8 cellular contexts compared by ENCODE assay signal in the genomic region with DNA sequence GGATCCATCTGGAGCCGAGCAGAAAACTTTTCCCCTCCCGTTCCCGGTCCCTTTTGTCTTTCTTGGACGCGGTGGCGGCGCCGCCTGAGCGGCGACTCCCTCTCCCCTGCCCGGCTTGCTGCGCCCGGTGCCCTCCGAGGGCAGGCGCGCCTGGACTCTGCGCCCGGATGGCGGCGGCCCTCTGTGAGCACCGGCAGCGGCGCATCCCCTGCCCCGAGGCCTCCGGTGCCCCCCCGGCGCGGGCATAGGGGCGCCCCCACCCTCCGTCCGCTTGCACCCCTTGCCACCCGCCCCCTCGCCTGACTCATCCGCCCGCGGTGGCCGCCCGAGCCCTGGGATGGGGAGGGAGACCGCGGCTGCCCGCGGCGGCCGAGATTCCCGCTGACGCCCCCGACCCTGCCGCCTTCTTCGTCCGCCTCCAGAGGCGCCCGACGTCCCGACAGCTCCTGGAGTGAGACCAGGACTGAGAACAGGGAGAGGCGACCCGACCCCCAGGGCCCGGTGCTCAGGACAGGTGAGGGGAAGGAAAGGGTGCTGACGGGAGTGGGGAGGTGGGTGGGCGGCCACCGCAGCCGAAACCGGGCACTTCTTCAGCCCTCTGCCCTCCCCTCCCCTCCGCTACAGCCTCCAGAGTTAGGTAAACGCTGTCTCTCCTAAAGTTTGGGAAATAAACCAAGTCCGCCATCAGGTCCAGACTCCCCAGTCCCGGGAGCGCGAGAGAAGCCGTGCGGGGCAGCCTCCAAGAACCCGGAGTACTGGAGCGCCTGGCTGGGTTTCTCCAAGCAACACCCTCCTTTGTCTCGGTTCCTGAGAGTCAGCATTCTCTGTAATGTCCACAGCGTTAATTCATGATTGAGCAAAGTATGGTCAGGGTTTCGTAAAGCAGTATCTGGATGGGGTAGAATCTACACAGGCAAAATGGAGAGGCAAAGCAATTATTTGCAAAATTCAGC. TPM values are rescaled to one million over a fixed set of nuclear protein-coding genes. Genes with fewer than 3 reads are reported as not detected.
A peak's percentile ranks its signal among the peaks of the same experiment; 100 is the strongest.
DNase-seq lines count a peak whose midpoint lies in the region; ATAC-seq and TF ChIP-seq lines count a peak whose summit lies in the region.

TMEM200A (plus strand) TSS at position 7 of the 953 bp plus-strand sequence. CDS start 74,406 bp downstream, outside the sequence.

- H3K4me1 ChIP-seq in BE2C, result no peaks in the 10 kb centered on the region
- peaks cover 10% of the 10 kb centered on the region for H3K4me1 ChIP-seq in SJSA1 (replicated peaks)

- no peak within 1 kb of the TSS for H3K27ac ChIP-seq in SJSA1

- H3K36me3 ChIP-seq in BE2C (no peaks in the 10 kb centered on the region), SJSA1 (no peaks in the 10 kb centered on the region)

- DNase-seq in BE2C (peak; percentile 14), SJSA1 (ENCODE audit: low read depth in 1 of 2, low spot score in 2 of 2) (peak; percentile 44 to 74), astrocyte of the cerebellum (ENCODE audit: low read depth) (peak; percentile 32), sciatic nerve (ENCODE audit: low spot score) (peak; percentile 65)

- ATAC-seq in GM21737 (IDR thresholded peaks at IDR 0.05; ENCODE audit: unreplicated experiment), result peak; percentile 31
- peak; percentile 82 for ATAC-seq in sciatic nerve
- ATAC-seq in HG02623 (IDR thresholded peaks at IDR 0.05; ENCODE audit: unreplicated experiment), result no peak
- ATAC-seq in GM18861 (IDR thresholded peaks at IDR 0.05; ENCODE audit: unreplicated experiment), result no peak

- intact Hi-C loops in sciatic nerve (cut with DNase I), result no loop called here

- peaks cover 27% of the 10 kb centered on the region for H3K27me3 ChIP-seq in BE2C
- H3K27me3 ChIP-seq in SJSA1 (replicated peaks), result 0 out of 2 replicates have a peak, but pooled peaks cover 9% of the 10 kb centered on the region

- in situ Hi-C loops in astrocyte of the cerebellum (cut with HindIII; ENCODE audit: low sequenced_read_pairs), result no loop called here

- H3K4me3 ChIP-seq in BE2C (ENCODE audit: low read depth, low read length) (peak within 1 kb of the TSS; percentile 43), SJSA1 (peak within 1 kb of the TSS; percentile 58), astrocyte of the cerebellum (ENCODE audit: low read depth, low read length) (peak within 1 kb of the TSS; percentile 84), iPS-11a (ENCODE audit: low read depth, low read length) (peak within 1 kb of the TSS; percentile 80)

- TF ChIP-seq CTCF in BE2C (IDR thresholded peaks at IDR 0.05; ENCODE audit: low read depth, low read length) (no peak), astrocyte of the cerebellum (IDR thresholded peaks at IDR 0.05; ENCODE audit: low read depth, low read length, missing control alignments) (peak; percentile 10)

- no peaks in the 10 kb centered on the region for H3K9me3 ChIP-seq in BE2C
- no peaks in the 10 kb centered on the region for H3K9me3 ChIP-seq in SJSA1 (replicated peaks)

RNA-seq across cellular contexts. Expression of gene TMEM200A, which starts in this region (rescaled TPM):
- 0.54 TPM for polyA plus RNA-seq in BE2C (2012; ENCODE audit: insufficient read depth, insufficient read length, low read depth)
- 6.4 and 12.3 TPM in 2 replicates for total RNA-seq in SJSA1 (2014; rRNA removed; shearing (Covaris generic))
- total RNA-seq in sciatic nerve, result 18.5 TPM

Comparison
In these comparisons a context has a peak if more than half of its experiments do, and no peak if none do; other contexts are left out.
1. DNase-seq: peak in every context shown above with its lines; median percentile 65 in sciatic nerve; 59 in SJSA1; 32 in astrocyte of the cerebellum; 14 in BE2C.
2. ATAC-seq: peak in GM21737 (single experiment) and sciatic nerve (single experiment); none in HG02623 (single experiment) and GM18861 (single experiment).
3. Peak in every context shown above with its lines, with median percentiles within 50 percentile points of each other: H3K4me3 ChIP-seq.